8 cellular contexts compared by ENCODE assay signal in genomic region chr19:28424041-28424440, GRCh38.
"Had no signal": no experiment of that assay in that cellular context is flagged by ENCODE, and none has a peak within 500 bp of the region (broad histone marks: within the 10 kb centered on the region; RNA-seq: fewer than 3 reads in every experiment).

No MANE protein-coding gene starts in this region.

- H3K9me3 Mint-ChIP-seq: activated naive CD4-positive, alpha-beta T cell treated with anti-CD3 and anti-CD28 coated beads for 36 hours had no signal

- H3K4me3 Mint-ChIP-seq: activated CD8-positive, alpha-beta T cell treated with anti-CD3 and anti-CD28 coated beads, Interleukin-2, amount 10 ng/mL, durations not matched to agents 7 days and 5 days; activated naive CD4-positive, alpha-beta T cell treated with anti-CD3 and anti-CD28 coated beads for 36 hours had no signal

- H3K36me3 ChIP-seq: left ventricle myocardium inferior had no signal

- DNase-seq: activated CD4-positive, alpha-beta T cell treated with anti-CD3 and anti-CD28 coated beads for 4 hours; activated CD8-positive, alpha-beta T cell treated with anti-CD3 and anti-CD28 coated beads, Interleukin-2, amount 10 ng/mL, durations not matched to agents 7 days and 5 days; activated naive CD4-positive, alpha-beta T cell treated with anti-CD3 and anti-CD28 coated beads for 36 hours; effector CD4-positive, alpha-beta T cell; left ventricle myocardium inferior; small intestine; T-helper 9 cell had no signal

- H3K9me3 ChIP-seq: left ventricle myocardium inferior had no signal

- H3K27ac Mint-ChIP-seq: activated CD8-positive, alpha-beta T cell treated with anti-CD3 and anti-CD28 coated beads, Interleukin-2, amount 10 ng/mL, durations not matched to agents 7 days and 5 days; activated naive CD4-positive, alpha-beta T cell treated with anti-CD3 and anti-CD28 coated beads for 36 hours had no signal

- H3K4me3 ChIP-seq: left ventricle myocardium inferior had no signal

- H3K9ac ChIP-seq: parathyroid adenoma had no signal

- H2AFZ ChIP-seq: parathyroid adenoma had no signal

- H3K27ac ChIP-seq: left ventricle myocardium inferior, parathyroid adenoma had no signal

- H3K4me1 ChIP-seq: left ventricle myocardium inferior, parathyroid adenoma had no signal
